In the genomic region with DNA sequence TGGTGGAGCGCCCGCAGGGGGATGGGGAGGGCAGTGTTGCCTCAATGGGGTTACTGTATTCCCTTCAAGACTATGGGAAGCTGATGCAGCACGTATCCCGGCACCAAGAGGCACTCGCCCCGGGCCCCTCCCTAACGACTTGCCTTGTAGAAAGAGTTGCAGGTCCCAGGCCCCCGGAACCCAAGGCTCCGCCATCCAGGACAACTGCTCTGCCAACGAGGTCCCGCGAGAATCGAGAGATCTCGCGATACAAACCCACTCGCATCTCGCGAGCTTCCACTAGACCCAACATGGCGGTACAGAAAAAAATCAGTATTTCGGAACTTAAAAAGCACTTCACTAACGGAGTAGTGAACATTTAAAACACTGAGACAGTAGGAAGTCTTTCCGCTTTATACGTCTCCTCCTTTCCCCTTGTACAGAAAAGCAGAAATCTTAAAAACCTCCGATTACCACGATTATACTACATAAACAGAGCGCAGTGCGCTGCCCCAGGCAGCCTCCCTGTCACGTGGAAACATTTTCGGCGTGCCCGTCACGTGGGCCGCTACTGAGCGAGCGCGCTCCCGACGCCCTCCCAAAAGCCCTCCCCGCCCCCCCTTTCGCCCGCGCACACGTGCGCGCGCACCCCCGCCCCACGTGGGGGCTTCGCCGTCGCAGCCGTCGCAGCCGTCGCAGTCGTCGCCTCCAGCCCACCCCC, we compare ENCODE assay signal across 8 cellular contexts. TPM values are rescaled to one million over a fixed set of nuclear protein-coding genes. Genes with fewer than 3 reads are reported as not detected.
DNase-seq lines count a peak whose midpoint lies in the region; ATAC-seq, FAIRE-seq and TF ChIP-seq lines count a peak whose summit lies in the region.

A gene (minus strand): TSS at position 217 of the 700 bp plus-strand sequence. CDS start 49,304 bp downstream, outside the sequence.

- no peaks in the 10 kb centered on the region for H3K27me3 ChIP-seq in psoas muscle (ENCODE audit: insufficient read depth in 3 of 3, low read length in 2 of 3)

- H3K4me1 Mint-ChIP-seq in T-helper 1 cell treated with Interleukin-12 subunit alpha and Interleukin-12 subunit beta and Interleukin-4 antibody, amounts not matched to agents 30 μg/mL and 1 μg/mL, for 36 hours (ENCODE audit: low read depth) = peaks cover 23% of the 10 kb centered on the region

- peak within 1 kb of the TSS; percentile 87 for H3K4me3 Mint-ChIP-seq in T-helper 1 cell treated with Interleukin-12 subunit alpha and Interleukin-12 subunit beta and Interleukin-4 antibody, amounts not matched to agents 30 μg/mL and 1 μg/mL, for 36 hours

- no peak for FAIRE-seq in urothelium cell line (lab: Jason Lieb, UNC)

- DNase-seq in GM13977 (ENCODE audit: low spot score) (peak; percentile 93), NCI-H1694 (lab: John Stamatoyannopoulos, UW) (peak; percentile 95), amygdala (lab: John Stamatoyannopoulos, UW) (peak in 55 of 56 donors; percentile 57 to 93 (median 84)), left ventricle myocardium superior (peak; percentile 94), psoas muscle (peak; percentile 92 to 96), urothelium cell line (ENCODE audit: low spot score) (peak; percentile 91)

- H3K36me3 Mint-ChIP-seq in T-helper 1 cell treated with Interleukin-12 subunit alpha and Interleukin-12 subunit beta and Interleukin-4 antibody, amounts not matched to agents 30 μg/mL and 1 μg/mL, for 36 hours (ENCODE audit: low read depth) = peaks cover 3% of the 10 kb centered on the region

- peaks cover 40% of the 10 kb centered on the region for H3K4me1 ChIP-seq in psoas muscle

- intact Hi-C loops in left ventricle myocardium superior (cut with micrococcal nuclease) (no loop called here), psoas muscle (cut with DNase I) (loop anchor here in 1 of 2 donors (5.0 kb wide), 1 partner anchor 535 kb away; no protein-coding TSS in a partner anchor)

- WGBS in psoas muscle, 3 donors = 0% methylated on average over 50 to 57 of the region's 57 CpGs

- TF ChIP-seq CTCF in GM13977 (IDR thresholded peaks at IDR 0.05; ENCODE audit: extremely low read depth, insufficient read depth, missing control alignments) = no peak
- no peak for TF ChIP-seq CTCF in psoas muscle (IDR thresholded peaks at IDR 0.05)

- no peaks in the 10 kb centered on the region for H3K9me3 ChIP-seq in psoas muscle

- peak; percentile 59 for ATAC-seq in HG02884 (IDR thresholded peaks at IDR 0.05; ENCODE audit: unreplicated experiment)
- peak; percentile 87 for ATAC-seq in left ventricle myocardium superior
- ATAC-seq in psoas muscle = peak; percentile 86 to 88 (median 86)

- H3K27me3 Mint-ChIP-seq in T-helper 1 cell treated with Interleukin-12 subunit alpha and Interleukin-12 subunit beta and Interleukin-4 antibody, amounts not matched to agents 30 μg/mL and 1 μg/mL, for 36 hours (ENCODE audit: low read depth) = no peaks in the 10 kb centered on the region

- peak within 1 kb of the TSS; percentile 83 for H3K27ac ChIP-seq in psoas muscle

- H3K9me3 Mint-ChIP-seq in T-helper 1 cell treated with Interleukin-12 subunit alpha and Interleukin-12 subunit beta and Interleukin-4 antibody, amounts not matched to agents 30 μg/mL and 1 μg/mL, for 36 hours = no peaks in the 10 kb centered on the region

- peak within 1 kb of the TSS; percentile 77 for H3K4me3 ChIP-seq in psoas muscle

- H3K27ac Mint-ChIP-seq in T-helper 1 cell treated with Interleukin-12 subunit alpha and Interleukin-12 subunit beta and Interleukin-4 antibody, amounts not matched to agents 30 μg/mL and 1 μg/mL, for 36 hours = peak within 1 kb of the TSS; percentile 90

- in situ Hi-C loops in GM13977 (cut with MboI; ENCODE audit: low pct_unique_long_range_greater_than_20kb, low sequenced_read_pairs, unreplicated experiment) = no loop called here

- H3K36me3 ChIP-seq in psoas muscle (ENCODE audit: insufficient read depth in 1 of 2, low read depth in 1 of 2) = no peaks in the 10 kb centered on the region

RNA-seq across cellular contexts. Expression of the gene that starts here (rescaled TPM):
- total RNA-seq in left ventricle myocardium superior (34.9 TPM), psoas muscle (10 to 100 TPM; 25.0 to 29.9 (median 28.4) TPM)
- polyA plus RNA-seq in psoas muscle = 10 to 100 TPM in 2 of 3 donors, 1 to 10 TPM in 1; 8.6 to 21.6 (median 11.6) TPM

Comparison
In these comparisons a context has a peak if more than half of its experiments do, and no peak if none do; other contexts are left out.
1. Peak in every context shown above with its lines: DNase-seq, ATAC-seq, H3K4me3 ChIP-seq and H3K27ac ChIP-seq.